13 cellular contexts compared by ENCODE assay signal in the genomic region with DNA sequence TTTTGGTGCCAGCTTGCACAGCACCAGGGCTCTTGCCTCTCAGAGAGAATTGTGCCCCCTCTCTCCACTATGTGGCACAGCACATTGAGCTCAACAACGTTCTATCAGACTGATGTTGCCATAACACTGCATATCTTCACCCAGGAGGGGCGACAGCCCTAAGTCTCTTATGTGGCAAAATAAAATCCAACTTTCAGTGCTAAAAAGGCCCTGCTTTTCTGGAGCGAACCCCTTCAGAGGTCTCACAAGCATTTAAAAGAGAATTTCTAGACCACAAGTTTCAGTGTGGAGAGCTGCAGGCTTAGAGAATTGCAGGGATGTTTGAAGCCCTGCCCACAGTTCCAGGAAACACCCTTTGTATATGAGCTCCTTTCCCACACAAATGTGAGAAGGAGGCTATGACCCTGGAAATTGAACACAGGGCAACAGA.
A peak's percentile ranks its signal among the peaks of the same experiment; 100 is the strongest.
DNase-seq lines count a peak whose midpoint lies in the region; ATAC-seq and TF ChIP-seq lines count a peak whose summit lies in the region.
"Had no signal": no experiment of that assay in that cellular context is flagged by ENCODE, and none has a peak within 500 bp of the region (broad histone marks: within the 10 kb centered on the region; RNA-seq: fewer than 3 reads in every experiment).

No MANE protein-coding gene starts in this region.

- H3K4me1 Mint-ChIP-seq in activated CD4-positive, alpha-beta T cell treated with anti-CD3 and anti-CD28 coated beads for 36 hours = peaks cover 51% of the 10 kb centered on the region

- H3K27ac Mint-ChIP-seq in activated CD4-positive, alpha-beta T cell treated with anti-CD3 and anti-CD28 coated beads for 36 hours = peak overlapping the region; percentile 40

- H3K4me2 ChIP-seq in OCI-LY1 (ENCODE audit: low read length) = peak overlapping the region; percentile 58
- H3K4me2 ChIP-seq in trophoblast cell (ENCODE audit: low read length) = peak overlapping the region; percentile 7
- H3K4me2 ChIP-seq: A549 had no signal

- no peak overlapping the region for H3K23ac ChIP-seq in trophoblast cell (ENCODE audit: low read length)

- H3K9me2 ChIP-seq in OCI-LY1 (ENCODE audit: low read depth, low read length) = no peaks in the 10 kb centered on the region

- WGBS in trophoblast cell (ENCODE audit: extremely low coverage, insufficient coverage, insufficient read length) = no CpG with 5 or more reads among the region's 3 CpGs

- peaks cover 19% of the 10 kb centered on the region for H3K79me1 ChIP-seq in trophoblast cell (ENCODE audit: low read length)

- intact Hi-C loops in activated CD4-positive, alpha-beta T cell treated with anti-CD3 and anti-CD28 coated beads for 36 hours (cut with DNase I, micrococcal nuclease) = loop anchor here (2.0 to 5.0 kb wide), 4 partner anchors 44 to 255 kb away; a partner anchor contains a TSS

- DNase-seq in activated CD4-positive, alpha-beta T cell treated with anti-CD3 and anti-CD28 coated beads for 36 hours = peak; percentile 34
- DNase-seq in activated CD4-positive, alpha-beta T cell treated with anti-CD3 and anti-CD28 coated beads for 4 hours = no peak
- DNase-seq in trophoblast cell = peak in 1 of 2 donors; percentile 27
- no peak for DNase-seq in H7
- DNase-seq: effector CD4-positive, alpha-beta T cell; NCI-H187; SIG-M5 had no signal

- ATAC-seq in activated CD4-positive, alpha-beta T cell treated with anti-CD3 and anti-CD28 coated beads for 36 hours = peak; percentile 74
- ATAC-seq in GM21786 (IDR thresholded peaks at IDR 0.05; ENCODE audit: unreplicated experiment) = no peak
- ATAC-seq in GM19452 (IDR thresholded peaks at IDR 0.05; ENCODE audit: unreplicated experiment) = no peak

- no peaks in the 10 kb centered on the region for H3K9me3 ChIP-seq in OCI-LY1 (ENCODE audit: low read length)
- H3K9me3 ChIP-seq in trophoblast cell (ENCODE audit: insufficient read depth, low read depth, low read length) = no peaks in the 10 kb centered on the region
- H3K9me3 ChIP-seq: A549, prostate gland had no signal

- H3K36me3 Mint-ChIP-seq in activated CD4-positive, alpha-beta T cell treated with anti-CD3 and anti-CD28 coated beads for 36 hours (ENCODE audit: low read depth) = peaks cover 7% of the 10 kb centered on the region

- H3K4me1 ChIP-seq in OCI-LY1 (ENCODE audit: insufficient read depth, low read length, severe bottlenecking) = peaks cover 81% of the 10 kb centered on the region
- H3K4me1 ChIP-seq in trophoblast cell (ENCODE audit: control insufficient read depth in 1 of 2, insufficient read depth in 2 of 2, low read length in 2 of 2) = peaks cover 16 to 18% of the 10 kb centered on the region in 2 experiments
- H3K4me1 ChIP-seq: prostate gland had no signal

- no peaks in the 10 kb centered on the region for H3K79me2 ChIP-seq in OCI-LY1 (ENCODE audit: insufficient read depth, low read length)
- H3K79me2 ChIP-seq in trophoblast cell (ENCODE audit: control insufficient read depth, insufficient read depth, low read length, poor library complexity) = peaks cover 2% of the 10 kb centered on the region

- H3K18ac ChIP-seq in trophoblast cell (ENCODE audit: low read length) = no peak overlapping the region

- H3K9ac ChIP-seq in OCI-LY1 (ENCODE audit: low read length) (peak overlapping the region; percentile 69), trophoblast cell (ENCODE audit: low read length) (no peak overlapping the region)

- POLR2A ChIA-PET in activated CD4-positive, alpha-beta T cell treated with anti-CD3 and anti-CD28 coated beads for 36 hours (lab: Charles Lee) = no interaction called here

- no peak overlapping the region for H4K91ac ChIP-seq in trophoblast cell (ENCODE audit: low read depth, low read length)

- 0 out of 2 replicates have a peak, but pooled peaks cover 4% of the 10 kb centered on the region for H3F3A ChIP-seq in OCI-LY1 (ENCODE audit: insufficient read depth, low read length)

- peaks cover 3% of the 10 kb centered on the region for H3K27me3 Mint-ChIP-seq in activated CD4-positive, alpha-beta T cell treated with anti-CD3 and anti-CD28 coated beads for 36 hours

- peak; percentile 56 for TF ChIP-seq CTCF in OCI-LY1 (IDR thresholded peaks at IDR 0.05; ENCODE audit: low read length)

- peak overlapping the region; percentile 97 for H3K27ac ChIP-seq in OCI-LY1 (ENCODE audit: low read depth, low read length, poor library complexity, severe bottlenecking)
- H3K27ac ChIP-seq in cingulate gyrus (ENCODE audit: low read depth, low read length) = peak overlapping the region; percentile 42
- H3K27ac ChIP-seq in trophoblast cell (ENCODE audit: low read depth, low read length) = no peak overlapping the region
- H3K27ac ChIP-seq: prostate gland had no signal

- no peak overlapping the region for H2AK5ac ChIP-seq in trophoblast cell (ENCODE audit: low read length)

- CTCF ChIA-PET in activated CD4-positive, alpha-beta T cell treated with anti-CD3 and anti-CD28 coated beads for 36 hours (lab: Charles Lee) = interaction anchor here (0.6 to 1.7 kb wide), 7 partner anchors 11 to 289 kb away, joined by 3 to 4 read pairs (median 4); a partner anchor contains a TSS

- H4K20me1 ChIP-seq in OCI-LY1 (ENCODE audit: insufficient read depth, low read length) = no peaks in the 10 kb centered on the region

- peak overlapping the region; percentile 7 for H3K4me3 ChIP-seq in OCI-LY1 (ENCODE audit: low read depth, low read length, poor library complexity, severe bottlenecking)
- no peak overlapping the region for H3K4me3 ChIP-seq in trophoblast cell (ENCODE audit: low read depth, low read length)
- no peak overlapping the region for H3K4me3 ChIP-seq in H7 (ENCODE audit: insufficient read depth, low read depth, low read length)
- H3K4me3 ChIP-seq: A549, prostate gland had no signal

- H3K14ac ChIP-seq in trophoblast cell (ENCODE audit: low read length) = no peak overlapping the region

- H2BK12ac ChIP-seq in trophoblast cell (ENCODE audit: low read length) = no peak overlapping the region

- no peak overlapping the region for H3K4ac ChIP-seq in trophoblast cell (ENCODE audit: low read depth, low read length)

- H4K12ac ChIP-seq in trophoblast cell (ENCODE audit: low read depth, low read length) = no peak overlapping the region

- no peaks in the 10 kb centered on the region for H3K36me3 ChIP-seq in OCI-LY1 (ENCODE audit: insufficient read depth, low read length)
- H3K36me3 ChIP-seq in trophoblast cell (ENCODE audit: control insufficient read depth in 1 of 2, insufficient read depth in 2 of 2, low read length in 2 of 2) = no peaks in the 10 kb centered on the region
- H3K36me3 ChIP-seq in H7 (replicated peaks; ENCODE audit: control insufficient read depth, insufficient read depth, low read length) = no peaks in the 10 kb centered on the region
- H3K36me3 ChIP-seq: prostate gland had no signal

- H3K4me3 Mint-ChIP-seq in activated CD4-positive, alpha-beta T cell treated with anti-CD3 and anti-CD28 coated beads for 36 hours = no peak overlapping the region

- no peak overlapping the region for H2BK120ac ChIP-seq in trophoblast cell (ENCODE audit: insufficient read depth, low read length, poor library complexity)

- H2AFZ ChIP-seq in OCI-LY1 (ENCODE audit: low read length) = no peak overlapping the region
- H2AFZ ChIP-seq in trophoblast cell (ENCODE audit: insufficient read depth, low read length, poor library complexity) = no peak overlapping the region

- H3K9me3 Mint-ChIP-seq in activated CD4-positive, alpha-beta T cell treated with anti-CD3 and anti-CD28 coated beads for 36 hours (ENCODE audit: low read depth) = peaks cover 11% of the 10 kb centered on the region

- H4K8ac ChIP-seq in trophoblast cell (ENCODE audit: low read depth, low read length) = no peak overlapping the region

- no peak overlapping the region for H2BK5ac ChIP-seq in trophoblast cell (ENCODE audit: low read depth, low read length, poor library complexity)

- H3K27me3 ChIP-seq in OCI-LY1 (ENCODE audit: insufficient read depth, low read length) (no peaks in the 10 kb centered on the region), trophoblast cell (ENCODE audit: insufficient read depth, low read length) (no peaks in the 10 kb centered on the region), H7 (ENCODE audit: control insufficient read depth, insufficient read depth, low read length) (no peaks in the 10 kb centered on the region)
